ENCODE assay signal across 27 cellular contexts in the genomic region with DNA sequence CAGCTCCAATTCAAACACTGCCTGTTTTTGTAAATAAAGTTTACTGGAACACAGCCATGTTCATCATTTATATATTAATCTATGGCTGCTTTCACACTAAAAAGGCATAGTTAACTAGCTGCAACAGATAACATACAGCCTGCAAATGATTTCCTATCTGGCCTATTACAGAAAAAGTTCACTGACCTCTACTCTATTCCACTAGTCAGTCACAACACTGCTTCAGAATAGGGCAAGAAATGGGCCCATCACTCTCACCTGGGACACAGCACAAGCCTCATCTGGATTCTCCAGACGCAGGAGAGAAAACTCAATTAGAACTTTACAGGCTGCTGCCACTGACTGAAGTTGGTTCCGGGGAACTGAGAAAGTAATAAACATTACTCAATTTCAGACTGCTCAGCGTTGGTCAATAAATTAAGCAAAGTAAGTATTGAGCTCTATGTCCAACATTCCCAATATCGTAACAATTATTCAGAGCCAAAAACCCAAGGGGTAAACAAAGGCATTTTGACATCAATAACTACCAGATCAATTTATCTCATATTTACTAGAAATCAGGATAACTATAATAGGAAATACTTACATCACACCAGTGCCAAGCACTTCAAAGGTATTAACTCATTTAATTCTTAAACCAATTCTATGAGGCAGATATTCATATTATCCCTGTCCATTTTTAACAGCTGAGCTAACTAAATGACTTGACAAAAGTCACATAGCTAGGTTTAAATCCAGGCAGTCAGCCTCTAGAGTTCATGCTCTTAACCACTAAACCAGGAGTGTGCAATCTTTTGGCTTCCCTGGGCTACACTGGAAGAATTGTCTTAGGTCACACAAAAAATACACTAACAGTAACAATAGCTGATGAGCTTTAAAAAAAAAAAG.
"Had no signal": no experiment of that assay in that cellular context is flagged by ENCODE, and none has a peak within 500 bp of the region (broad histone marks: within the 10 kb centered on the region; RNA-seq: fewer than 3 reads in every experiment).

No MANE protein-coding gene starts in this region.

- ATAC-seq: activated CD4-positive, alpha-beta T cell treated with anti-CD3 and anti-CD28 coated beads for 36 hours; activated CD8-positive, alpha-beta memory T cell treated with anti-CD3 and anti-CD28 coated beads, Interleukin-2, amount 10 ng/mL, durations not matched to agents 7 days and 5 days; activated CD8-positive, alpha-beta T cell treated with anti-CD3 and anti-CD28 coated beads, Interleukin-2, amount 10 ng/mL, durations not matched to agents 7 days and 5 days; activated naive CD8-positive, alpha-beta T cell treated with anti-CD3 and anti-CD28 coated beads, Interleukin-2, amount 50 U/mL, for 24 hours; body of pancreas; gastroesophageal sphincter; T-helper 17 cell had no signal

- H3K27ac ChIP-seq: adrenal gland, body of pancreas, coronary artery, esophagus squamous epithelium, gastroesophageal sphincter had no signal

- DNase-seq: activated CD4-positive, alpha-beta memory T cell treated with anti-CD3 and anti-CD28 coated beads for 36 hours; activated CD4-positive, alpha-beta T cell treated with anti-CD3 and anti-CD28 coated beads for 36 hours; activated CD4-positive, alpha-beta T cell treated with anti-CD3 and anti-CD28 coated beads, Interleukin-2, amount 10 ng/mL, durations not matched to agents 24 days and 14 days; activated CD4-positive, CD25-positive, alpha-beta regulatory T cell; activated CD4-positive, CD25-positive, alpha-beta regulatory T cell treated with anti-CD3 and anti-CD28 coated beads, Interleukin-2, amount 50 U/mL, for 72 hours; activated CD8-positive, alpha-beta memory T cell treated with anti-CD3 and anti-CD28 coated beads, Interleukin-2, amount 10 ng/mL, durations not matched to agents 7 days and 5 days; activated CD8-positive, alpha-beta memory T cell treated with anti-CD3 and anti-CD28 coated beads, Interleukin-2, amount 50 U/mL, for 48 hours; activated CD8-positive, alpha-beta T cell treated with anti-CD3 and anti-CD28 coated beads, Interleukin-2, amount 10 ng/mL, durations not matched to agents 7 days and 5 days; activated effector memory CD4-positive, alpha-beta T cell treated with anti-CD3 and anti-CD28 coated beads, Interleukin-2, amount 50 U/mL, for 16 hours; activated naive CD4-positive, alpha-beta T cell treated with anti-CD3 and anti-CD28 coated beads for 36 hours; activated naive CD8-positive, alpha-beta T cell treated with anti-CD3 and anti-CD28 coated beads for 36 hours; activated naive CD8-positive, alpha-beta T cell treated with anti-CD3 and anti-CD28 coated beads, Interleukin-2, amount 50 U/mL, for 24 hours; activated T-cell treated with anti-CD3 and anti-CD28 coated beads for 4 hours; activated T-cell treated with anti-CD3 and anti-CD28 coated beads, Interleukin-2, amount 50 U/mL, for 48 hours; adrenal gland; aorta; body of pancreas; central memory CD4-positive, alpha-beta T cell; cerebellar nuclear complex; dorsolateral prefrontal cortex; effector memory CD4-positive, alpha-beta T cell; esophagus squamous epithelium; T-helper 1 cell; T-helper 17 cell; T1000 had no signal

- H3K9me3 ChIP-seq: adrenal gland, body of pancreas, esophagus squamous epithelium, gastroesophageal sphincter had no signal

- H3K4me3 ChIP-seq: adrenal gland, body of pancreas, coronary artery, dorsolateral prefrontal cortex, esophagus squamous epithelium, gastroesophageal sphincter had no signal

- H3K27me3 ChIP-seq: adrenal gland, body of pancreas, dorsolateral prefrontal cortex, esophagus squamous epithelium, gastroesophageal sphincter had no signal
